ENCODE assay signal across 16 cellular contexts in genomic region chr5:169149317-169149716, GRCh38.
DNase-seq lines count a peak whose midpoint lies in the region; TF ChIP-seq lines count a peak whose summit lies in the region.
"Had no signal": no experiment of that assay in that cellular context is flagged by ENCODE, and none has a peak within 500 bp of the region (broad histone marks: within the 10 kb centered on the region; RNA-seq: fewer than 3 reads in every experiment).

No MANE protein-coding gene starts in this region.

- no peak overlapping the region for H3K9ac ChIP-seq in H9 (ENCODE audit: extremely low read depth, insufficient read length, low read length)
- H3K9ac ChIP-seq: BLaER1 had no signal

- no peak overlapping the region for H2BK15ac ChIP-seq in H9 (ENCODE audit: low read depth, low read length)

- H3K4me3 ChIP-seq in AG04449 (ENCODE audit: low read depth, low read length) = no peak overlapping the region
- no peak overlapping the region for H3K4me3 ChIP-seq in hepatocyte
- H3K4me3 ChIP-seq: BLaER1 had no signal

- no peak overlapping the region for H3K4ac ChIP-seq in H9 (ENCODE audit: low read depth, low read length)

- WGBS in H9 (ENCODE audit: extremely low coverage, insufficient read length, low lambda C conversion rate) = no CpG with 5 or more reads among the region's 4 CpGs
- WGBS in hepatocyte (ENCODE audit: low lambda C conversion rate, missing lambda C conversion rate) = 55% methylated on average over 4 of the region's 4 CpGs

- in situ Hi-C loops in SK-MEL-5 (cut with HindIII; ENCODE audit: low pct_unique_long_range_greater_than_20kb, low sequenced_read_pairs) = no loop called here

- no peak overlapping the region for H3K23ac ChIP-seq in H9 (ENCODE audit: insufficient read length, low read depth, low read length)

- no peaks in the 10 kb centered on the region for H3K36me3 Mint-ChIP-seq in H9 (ENCODE audit: insufficient read depth in 1 of 3, low read depth in 3 of 3)
- H3K36me3 Mint-ChIP-seq: activated CD4-positive, alpha-beta memory T cell treated with anti-CD3 and anti-CD28 coated beads for 36 hours; memory B cell had no signal

- H3K14ac ChIP-seq in H9 (ENCODE audit: insufficient read depth, low read length) = no peak overlapping the region

- no peak overlapping the region for H4K8ac ChIP-seq in H9 (replicated peaks; ENCODE audit: insufficient read length, low read depth, low read length)

- no peaks in the 10 kb centered on the region for H3K9me3 Mint-ChIP-seq in H9
- H3K9me3 Mint-ChIP-seq: activated CD4-positive, alpha-beta memory T cell treated with anti-CD3 and anti-CD28 coated beads for 36 hours had no signal

- no peak overlapping the region for H4K91ac ChIP-seq in H9 (ENCODE audit: insufficient read length, low read depth, low read length)

- no peak overlapping the region for H4K5ac ChIP-seq in H9 (ENCODE audit: insufficient read length, low read depth, low read length)

- no peaks in the 10 kb centered on the region for H3K23me2 ChIP-seq in H9 (ENCODE audit: insufficient read length, low read depth, low read length, poor library complexity, severe bottlenecking)

- H3K27me3 Mint-ChIP-seq in H9 (ENCODE audit: low read depth) = peaks cover 8% of the 10 kb centered on the region

- H3K9me3 ChIP-seq in H9 (ENCODE audit: control insufficient read depth, low read depth, low read length) (no peaks in the 10 kb centered on the region), hepatocyte (ENCODE audit: low read depth) (no peaks in the 10 kb centered on the region)
- H3K9me3 ChIP-seq: BLaER1 had no signal

- H3K79me2 ChIP-seq in H9 (ENCODE audit: insufficient read depth, low read length) = no peaks in the 10 kb centered on the region
- H3K79me2 ChIP-seq in hepatocyte = peaks cover 6% of the 10 kb centered on the region

- CTCF ChIA-PET in AG04449 (lab: Yijun Ruan, JAX) = interaction anchor here (0.6 kb wide), 1 partner anchor 8 kb away, joined by 3 read pairs; no protein-coding TSS in a partner anchor

- H2BK120ac ChIP-seq in H9 (ENCODE audit: low read depth, low read length, poor library complexity, severe bottlenecking) = no peak overlapping the region

- DNase-seq in AG04449 (ENCODE audit: low read depth, low spot score) = no peak
- DNase-seq in H9 = peak; percentile 38
- peak; percentile 52 for DNase-seq in SK-MEL-5 (ENCODE audit: low read depth, low spot score)
- DNase-seq in hepatocyte (ENCODE audit: low spot score) = no peak
- no peak for DNase-seq in SKM-1 (lab: John Stamatoyannopoulos, UW; ENCODE audit: unreplicated experiment)
- no peak for DNase-seq in stimulated activated CD4-positive, alpha-beta T cell treated with anti-CD3 and anti-CD28 coated beads, Interleukin-4, amount 100 ng/mL, for 1 hour
- DNase-seq in HK-2 (ENCODE audit: unreplicated experiment) = no peak
- no peak for DNase-seq in cerebellar nuclear complex (lab: John Stamatoyannopoulos, UW)
- DNase-seq: activated CD4-positive, alpha-beta memory T cell treated with anti-CD3 and anti-CD28 coated beads for 36 hours; IMR-90; NCI-H2081; stimulated activated CD4-positive, alpha-beta T cell treated with anti-CD3 and anti-CD28 coated beads, Interleukin-4, amount 100 ng/mL, for 24 hours; stimulated activated naive CD8-positive, alpha-beta T cell treated with anti-CD3 and anti-CD28 coated beads, Interleukin-15, Interleukin-2, amounts not matched to agents 100 U/mL and 50 U/mL, for 24 hours; T-helper 2 cell had no signal

- no peaks in the 10 kb centered on the region for H3K9me2 ChIP-seq in hepatocyte (replicated peaks; ENCODE audit: insufficient read depth)

- H3K79me1 ChIP-seq in H9 (ENCODE audit: insufficient read depth, low read depth, low read length, poor library complexity, severe bottlenecking) = no peaks in the 10 kb centered on the region

- no peak overlapping the region for H3K18ac ChIP-seq in H9 (ENCODE audit: insufficient read length, low read depth, low read length)

- no peak overlapping the region for H3K4me3 Mint-ChIP-seq in H9
- H3K4me3 Mint-ChIP-seq: activated CD4-positive, alpha-beta memory T cell treated with anti-CD3 and anti-CD28 coated beads for 36 hours; memory B cell had no signal

- H2AFZ ChIP-seq in H9 (ENCODE audit: low read length) = no peak overlapping the region
- no peak overlapping the region for H2AFZ ChIP-seq in hepatocyte

- no peak overlapping the region for H3K27ac Mint-ChIP-seq in H9
- H3K27ac Mint-ChIP-seq: activated CD4-positive, alpha-beta memory T cell treated with anti-CD3 and anti-CD28 coated beads for 36 hours; memory B cell had no signal

- POLR2A ChIA-PET in AG04449 (lab: Yijun Ruan, JAX) = no interaction called here

- H3K27ac ChIP-seq in H9 (ENCODE audit: insufficient read length, low read depth, low read length) (no peak overlapping the region), hepatocyte (no peak overlapping the region)
- H3K27ac ChIP-seq: BLaER1 had no signal

- no peak overlapping the region for H2BK20ac ChIP-seq in H9 (ENCODE audit: low read depth, low read length, poor library complexity, severe bottlenecking)

- peaks cover 19 to 29% of the 10 kb centered on the region in 2 experiments for H3K4me1 Mint-ChIP-seq in H9
- H3K4me1 Mint-ChIP-seq: memory B cell had no signal

- H2BK5ac ChIP-seq in H9 (ENCODE audit: insufficient read length, low read length) = no peak overlapping the region

- H2AK5ac ChIP-seq in H9 (ENCODE audit: insufficient read length, low read length) = no peak overlapping the region

- no peak overlapping the region for H3K4me2 ChIP-seq in H9 (ENCODE audit: insufficient read depth, insufficient read length, low read length)
- no peak overlapping the region for H3K4me2 ChIP-seq in hepatocyte
- H3K4me2 ChIP-seq: BLaER1 had no signal

- TF ChIP-seq CTCF in AG04449 (IDR thresholded peaks at IDR 0.05; ENCODE audit: insufficient read depth, low read length, missing control alignments) (peak; percentile 1), H9 (conservative IDR thresholded peaks at IDR 0.05) (peak; percentile 71), hepatocyte (IDR thresholded peaks at IDR 0.05; ENCODE audit: poor library complexity) (peak; percentile 32)

- no peaks in the 10 kb centered on the region for H3K36me3 ChIP-seq in hepatocyte (replicated peaks; ENCODE audit: insufficient read depth, low read depth)
- H3K36me3 ChIP-seq: BLaER1 had no signal

- no peak overlapping the region for H3K56ac ChIP-seq in H9 (ENCODE audit: insufficient read length, low read depth, low read length)

- no peak overlapping the region for H3T11ph ChIP-seq in H9 (ENCODE audit: low read length)

- H3K27me3 ChIP-seq in H9 (ENCODE audit: insufficient read depth, low read length) = no peaks in the 10 kb centered on the region
- H3K27me3 ChIP-seq in hepatocyte = no peaks in the 10 kb centered on the region
- H3K27me3 ChIP-seq: BLaER1 had no signal

- H3K4me1 ChIP-seq in H9 (ENCODE audit: insufficient read depth, low read length) = peaks cover 4% of the 10 kb centered on the region; the same call in 1 of the 2 replicates
- H3K4me1 ChIP-seq in hepatocyte (ENCODE audit: insufficient read depth) = peaks cover 52% of the 10 kb centered on the region

- H4K20me1 ChIP-seq in H9 (ENCODE audit: control insufficient read depth, insufficient read depth, insufficient read length) = no peaks in the 10 kb centered on the region
- no peaks in the 10 kb centered on the region for H4K20me1 ChIP-seq in hepatocyte (ENCODE audit: insufficient read depth, poor library complexity, severe bottlenecking)
- H4K20me1 ChIP-seq: BLaER1 had no signal

- H2BK12ac ChIP-seq in H9 (ENCODE audit: insufficient read length, low read depth, low read length) = no peak overlapping the region

Comparison
In these comparisons a context has a peak if more than half of its experiments do, and no peak if none do; other contexts are left out.
1. DNase-seq: peak in H9 (single experiment) and SK-MEL-5 (single experiment); none in AG04449 (single experiment), hepatocyte (single experiment), SKM-1 (single experiment), stimulated activated CD4-positive, alpha-beta T cell treated with anti-CD3 and anti-CD28 coated beads, Interleukin-4, amount 100 ng/mL, for 1 hour (single experiment), HK-2 (single experiment) and cerebellar nuclear complex (0 of 2).
2. CTCF ChIP-seq: peak in every context shown above with its lines; median percentile 71 in H9; 32 in hepatocyte; 1 in AG04449.